ENCODE assay signal across 1 cellular context in the genomic region with DNA sequence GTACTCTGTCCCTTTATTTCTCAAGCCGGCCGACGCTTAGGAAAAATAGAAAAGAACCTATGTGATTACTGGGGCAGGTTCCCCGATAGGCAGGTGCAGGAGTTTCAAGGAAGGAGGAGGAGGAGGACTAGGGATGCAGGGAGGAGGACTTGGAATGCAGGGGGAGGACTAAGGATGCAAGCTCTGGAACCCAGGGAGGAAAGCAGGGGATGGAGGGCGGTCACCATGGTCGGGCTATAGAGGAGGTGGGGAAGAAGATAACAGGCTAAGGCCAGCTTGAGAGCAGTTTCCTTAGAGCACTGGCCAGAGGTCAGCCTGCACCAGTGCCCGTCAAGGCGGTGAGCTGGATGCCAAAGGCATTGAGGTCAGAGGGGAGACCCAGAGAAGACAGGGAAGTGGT.
A peak's percentile ranks its signal among the peaks of the same experiment; 100 is the strongest.
TF ChIP-seq lines count a peak whose summit lies in the region.

No MANE protein-coding gene starts in this region.

TF ChIP-seq in H1, 55 proteins besides CTCF, POLR2A, EP300 and RAD21 (continued from another document):
- TF ChIP-seq TBP (IDR thresholded peaks at IDR 0.05; ENCODE audit: low read depth, low read length), result no peak
- TF ChIP-seq YY1 (IDR thresholded peaks at IDR 0.05; ENCODE audit: low read depth, low read length), result peak; percentile 37; the same call in 1 of the 2 replicates
- TF ChIP-seq GTF2F1 (IDR thresholded peaks at IDR 0.05; ENCODE audit: borderline replicate concordance, low read depth, low read length), result no peak
- TF ChIP-seq SIX5 (IDR thresholded peaks at IDR 0.05; ENCODE audit: low read depth, low read length), result no peak
